8 cellular contexts compared by ENCODE assay signal in the genomic region with DNA sequence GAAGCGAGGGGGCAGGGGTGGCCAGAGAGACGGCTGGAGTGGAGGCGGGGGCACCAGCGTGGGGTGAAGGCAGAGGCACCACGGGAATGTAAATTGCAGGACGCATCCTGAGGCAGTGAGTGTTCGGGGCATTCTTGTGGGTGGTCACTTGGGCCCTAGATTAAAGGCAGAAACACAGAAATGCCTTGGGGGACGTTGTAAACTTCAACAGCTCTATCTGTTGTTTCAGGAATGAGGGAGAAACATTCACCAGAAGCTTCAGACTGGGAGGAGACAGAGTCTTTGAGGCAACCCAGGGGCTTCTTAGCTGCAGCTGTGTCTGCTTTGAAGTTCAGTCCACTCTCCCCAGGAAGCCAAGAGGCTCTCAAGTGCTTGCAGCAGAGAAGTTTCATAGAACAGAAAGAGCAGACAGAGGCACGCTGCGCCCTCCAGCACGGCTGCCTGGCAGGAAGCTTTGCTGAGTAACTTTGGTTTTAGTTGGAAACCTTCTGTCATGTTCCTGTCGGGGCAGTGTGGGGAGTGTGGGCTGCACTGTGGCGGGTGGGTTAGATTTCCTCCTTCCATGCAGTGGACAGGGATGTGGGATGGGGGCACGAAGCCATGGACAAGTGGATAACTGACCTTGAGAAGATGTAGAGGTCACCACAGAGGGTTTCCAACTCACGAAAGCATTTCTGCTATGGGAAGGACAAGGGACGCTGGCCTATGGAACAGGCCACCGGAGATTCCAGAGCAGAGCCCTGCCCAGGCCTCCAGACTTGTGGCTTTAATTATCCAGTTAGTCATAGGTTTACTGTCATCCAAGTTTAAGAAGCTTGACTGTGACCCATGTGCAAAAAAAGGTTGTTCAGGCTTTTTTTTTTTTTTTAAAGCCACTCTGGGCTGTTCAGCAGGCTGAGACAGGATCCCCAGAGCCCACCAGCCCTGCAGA.
DNase-seq lines count a peak whose midpoint lies in the region; ATAC-seq and TF ChIP-seq lines count a peak whose summit lies in the region.

No MANE protein-coding gene starts in this region.

- H3K36me3 Mint-ChIP-seq in activated CD4-positive, alpha-beta T cell treated with anti-CD3 and anti-CD28 coated beads for 36 hours (ENCODE audit: low read depth), result peaks cover 5% of the 10 kb centered on the region

- peaks cover 66% of the 10 kb centered on the region for H3K4me1 Mint-ChIP-seq in activated CD4-positive, alpha-beta T cell treated with anti-CD3 and anti-CD28 coated beads for 36 hours

- peak; percentile 89 for DNase-seq in GM04503 (ENCODE audit: low read depth)
- peak; percentile 87 for DNase-seq in LoVo (ENCODE audit: low spot score)
- DNase-seq in activated CD4-positive, alpha-beta T cell treated with anti-CD3 and anti-CD28 coated beads for 36 hours, result peak; percentile 89
- peak; percentile 97 for DNase-seq in choroid plexus epithelial cell (ENCODE audit: low read depth)
- DNase-seq in lung microvascular endothelial cell (ENCODE audit: low read depth in 2 of 2), result peak; percentile 59 to 76
- DNase-seq in stimulated activated CD8-positive, alpha-beta memory T cell treated with anti-CD3 and anti-CD28 coated beads, Interleukin-2, amount 100 ng/mL, for 1 hour (ENCODE audit: low read depth in 2 of 2), result peak; percentile 54 to 59

- H3K4me3 ChIP-seq in choroid plexus epithelial cell (ENCODE audit: low read depth, low read length), result peak overlapping the region; percentile 1

- H3K9me3 Mint-ChIP-seq in activated CD4-positive, alpha-beta T cell treated with anti-CD3 and anti-CD28 coated beads for 36 hours (ENCODE audit: low read depth), result no peaks in the 10 kb centered on the region

- peak overlapping the region; percentile 75 for H3K4me3 Mint-ChIP-seq in activated CD4-positive, alpha-beta T cell treated with anti-CD3 and anti-CD28 coated beads for 36 hours

- peak; percentile 31 for TF ChIP-seq CTCF in choroid plexus epithelial cell (conservative IDR thresholded peaks at IDR 0.05; ENCODE audit: low read depth, low read length)

- ATAC-seq in activated CD4-positive, alpha-beta T cell treated with anti-CD3 and anti-CD28 coated beads for 36 hours, result peak; percentile 28
- ATAC-seq in HG03025 (IDR thresholded peaks at IDR 0.05; ENCODE audit: low FRiP score, unreplicated experiment), result no peak
- no peak for ATAC-seq in HG02938 (IDR thresholded peaks at IDR 0.05; ENCODE audit: unreplicated experiment)

- H3K27me3 Mint-ChIP-seq in activated CD4-positive, alpha-beta T cell treated with anti-CD3 and anti-CD28 coated beads for 36 hours, result no peaks in the 10 kb centered on the region

- CTCF ChIA-PET in activated CD4-positive, alpha-beta T cell treated with anti-CD3 and anti-CD28 coated beads for 36 hours (lab: Charles Lee), result interaction anchor here (0.5 to 5.2 kb wide), 28 partner anchors 12 to 366 kb away, joined by 3 to 43 read pairs (median 4); partner anchors contain the start of genes DNAAF2 and NEMF

- POLR2A ChIA-PET in activated CD4-positive, alpha-beta T cell treated with anti-CD3 and anti-CD28 coated beads for 36 hours (lab: Charles Lee), result interaction anchor here (0.5 to 6.7 kb wide), 20 partner anchors 14 to 376 kb away, joined by 3 to 113 read pairs (median 6); no protein-coding TSS in a partner anchor

- intact Hi-C loops in activated CD4-positive, alpha-beta T cell treated with anti-CD3 and anti-CD28 coated beads for 36 hours (cut with DNase I, micrococcal nuclease), result loop anchor here (1.0 to 5.0 kb wide), 9 partner anchors 29 to 380 kb away; partner anchors contain the start of genes KLHDC2 (in 1 of the 2), MGAT2 (in 1 of the 2) and RPL36AL (in 1 of the 2)

- peak overlapping the region; percentile 98 for H3K27ac Mint-ChIP-seq in activated CD4-positive, alpha-beta T cell treated with anti-CD3 and anti-CD28 coated beads for 36 hours
